25 cellular contexts compared by ENCODE assay signal in genomic region chr11:68375337-68375736, GRCh38.
DNase-seq lines count a peak whose midpoint lies in the region; ATAC-seq and TF ChIP-seq lines count a peak whose summit lies in the region.
"Had no signal": no experiment of that assay in that cellular context is flagged by ENCODE, and none has a peak within 500 bp of the region (broad histone marks: within the 10 kb centered on the region; RNA-seq: fewer than 3 reads in every experiment).

No MANE protein-coding gene starts in this region.

- intact Hi-C loops in Right ventricle myocardium inferior (cut with DNase I) (no loop called here), sigmoid colon (cut with DNase I) (no loop called here), head of caudate nucleus (cut with DNase I) (loop anchor here (10.0 kb wide), 1 partner anchor 61 kb away; the partner anchor contains the start of gene LRP5)

- ATAC-seq in Right ventricle myocardium inferior (no peak), gastroesophageal sphincter (no peak)
- ATAC-seq: gastrocnemius medialis; naive thymus-derived CD4-positive, alpha-beta T cell had no signal

- 96% methylated on average over 3 of the region's 13 CpGs; no CpG with 5 or more reads in 1 of the 2 donors for WGBS in gastroesophageal sphincter (ENCODE audit: low coverage in 1 of 2), 2 donors
- 81 to 83% methylated on average over 13 of the region's 13 CpGs for WGBS in sigmoid colon, 2 donors

- H3K9me3 ChIP-seq in right atrium auricular region, result no peaks in the 10 kb centered on the region
- H3K9me3 ChIP-seq in gastroesophageal sphincter, result no peaks in the 10 kb centered on the region
- H3K9me3 ChIP-seq in sigmoid colon, result no peaks in the 10 kb centered on the region
- H3K9me3 ChIP-seq: esophagus squamous epithelium, gastrocnemius medialis, Peyer's patch had no signal

- H3K4me1 ChIP-seq in right atrium auricular region (peaks cover 0 to 90% of the 10 kb centered on the region in 2 donors), gastroesophageal sphincter (peaks cover 0 to 97% (median 66%) of the 10 kb centered on the region in 3 donors), sigmoid colon (peaks cover 0 to 90% (median 81%) of the 10 kb centered on the region in 4 donors)

- H3K27me3 ChIP-seq in right atrium auricular region, result no peaks in the 10 kb centered on the region
- H3K27me3 ChIP-seq in gastroesophageal sphincter, result no peaks in the 10 kb centered on the region
- no peaks in the 10 kb centered on the region for H3K27me3 ChIP-seq in sigmoid colon
- H3K27me3 ChIP-seq: esophagus squamous epithelium, gastrocnemius medialis, Peyer's patch had no signal

- H3K4me3 ChIP-seq in right atrium auricular region (no peak overlapping the region), gastroesophageal sphincter (no peak overlapping the region), sigmoid colon (no peak overlapping the region)
- H3K4me3 ChIP-seq: esophagus squamous epithelium, gastrocnemius medialis, Peyer's patch had no signal

- TF ChIP-seq EP300 in gastroesophageal sphincter (IDR thresholded peaks at IDR 0.05) (no peak), sigmoid colon (IDR thresholded peaks at IDR 0.05) (no peak)

- H3K36me3 ChIP-seq in right atrium auricular region, result no peaks in the 10 kb centered on the region
- no peaks in the 10 kb centered on the region for H3K36me3 ChIP-seq in gastroesophageal sphincter
- H3K36me3 ChIP-seq in sigmoid colon, result no peaks in the 10 kb centered on the region
- H3K36me3 ChIP-seq: gastrocnemius medialis had no signal

- H3K27ac ChIP-seq in right atrium auricular region (peak overlapping the region; percentile 86 to 93), gastroesophageal sphincter (peak overlapping the region in 3 of 4 donors; percentile 87 to 94 (median 92)), sigmoid colon (peak overlapping the region; percentile 87 to 92 (median 90))

- no peak for DNase-seq in right atrium auricular region (ENCODE audit: low spot score)
- no peak for DNase-seq in Right ventricle myocardium inferior (ENCODE audit: missing footprints)
- DNase-seq in sigmoid colon, result no peak
- DNase-seq in NCI-H2171 (lab: John Stamatoyannopoulos, UW), result no peak
- DNase-seq in NCI-H510A treated with DMSO at 0.1 percent for 48 hours (lab: John Stamatoyannopoulos, UW), result no peak
- no peak for DNase-seq in head of caudate nucleus
- no peak for DNase-seq in DMS153 (lab: John Stamatoyannopoulos, UW)
- DNase-seq: activated CD4-positive, alpha-beta T cell treated with anti-CD3 and anti-CD28 coated beads, Interleukin-2, amount 50 U/mL, for 1 hour; aorta; cerebellar nuclear complex; effector memory CD4-positive, alpha-beta T cell; EL; esophagus squamous epithelium; gastrocnemius medialis; kidney; mammary epithelial cell; naive thymus-derived CD4-positive, alpha-beta T cell; NCI-H1105 treated with DMSO at 0.1 percent for 48 hours; NCI-H2081 treated with DMSO at 0.1 percent for 48 hours; NK-92 treated with Interleukin-12 subunit alpha and Interleukin-12 subunit beta, amount 100 ng/mL, for 24 hours; Peyer's patch; posterior cingulate gyrus; stimulated activated CD8-positive, alpha-beta memory T cell treated with anti-CD3 and anti-CD28 coated beads, Interleukin-4, amount 100 ng/mL, for 48 hours; substantia nigra had no signal

- TF ChIP-seq CTCF in right atrium auricular region (IDR thresholded peaks at IDR 0.05) (no peak), gastroesophageal sphincter (IDR thresholded peaks at IDR 0.05) (no peak), sigmoid colon (IDR thresholded peaks at IDR 0.05) (no peak)

- TF ChIP-seq POLR2A in gastroesophageal sphincter (IDR thresholded peaks at IDR 0.05) (no peak), sigmoid colon (IDR thresholded peaks at IDR 0.05) (no peak)
